ENCODE assay signal across 27 cellular contexts in the genomic region with DNA sequence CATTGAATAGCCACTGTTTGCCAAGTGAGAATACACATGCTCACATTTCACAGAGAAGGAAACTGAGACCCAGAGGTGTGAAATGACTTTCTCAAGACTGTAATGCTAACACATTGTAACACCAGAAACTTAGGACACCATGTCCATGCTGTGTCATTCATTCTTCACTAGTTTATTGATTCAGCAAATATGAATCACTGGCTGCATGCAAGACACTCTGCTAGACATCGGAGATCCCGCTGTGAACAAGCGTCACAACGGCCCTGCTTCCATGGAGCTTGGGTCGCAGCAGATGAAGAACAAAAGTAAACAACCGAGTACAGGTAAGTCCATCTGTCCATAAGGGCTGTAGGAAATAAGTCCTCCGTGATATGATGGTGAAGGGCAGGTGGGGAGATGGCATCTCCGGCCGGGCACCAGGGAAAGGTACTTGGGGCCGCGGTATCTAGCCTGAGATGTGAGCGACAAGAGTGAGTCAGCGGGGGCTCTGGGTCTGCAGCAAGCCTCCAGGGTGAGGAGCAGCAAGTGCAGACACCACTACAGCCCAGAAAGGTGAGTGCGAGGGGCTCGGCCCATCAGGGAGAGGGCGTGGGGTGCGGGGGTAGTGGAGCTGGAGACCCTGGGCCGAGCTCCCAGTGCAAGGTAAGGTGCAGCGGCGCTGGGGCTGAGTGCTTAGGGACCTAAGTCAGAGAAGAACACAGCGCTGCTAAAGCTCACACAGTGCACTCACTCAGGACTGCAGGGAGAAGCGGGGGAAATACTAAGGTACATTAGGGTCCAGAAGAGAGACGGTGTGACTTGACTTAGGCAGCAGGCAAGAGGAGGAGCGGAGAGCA.
DNase-seq lines count a peak whose midpoint lies in the region; TF ChIP-seq lines count a peak whose summit lies in the region.
"Had no signal": no experiment of that assay in that cellular context is flagged by ENCODE, and none has a peak within 500 bp of the region (broad histone marks: within the 10 kb centered on the region; RNA-seq: fewer than 3 reads in every experiment).

No MANE protein-coding gene starts in this region.

- no peaks in the 10 kb centered on the region for H3K79me2 ChIP-seq in mammary epithelial cell (ENCODE audit: insufficient read depth, low read length)
- H3K79me2 ChIP-seq in mesendoderm (ENCODE audit: control insufficient read depth, insufficient read depth, low read length), result no peaks in the 10 kb centered on the region

- no peaks in the 10 kb centered on the region for H3K27me3 Mint-ChIP-seq in MCF 10A (ENCODE audit: insufficient read depth, unreplicated experiment)
- H3K27me3 Mint-ChIP-seq: activated naive CD8-positive, alpha-beta T cell treated with anti-CD3 and anti-CD28 coated beads for 36 hours; B cell; stimulated activated naive CD8-positive, alpha-beta T cell treated with anti-CD3 and anti-CD28 coated beads, Interleukin-15, Interleukin-2, amounts not matched to agents 100 ng/mL and 50 ng/mL, for 24 hours; T-helper 17 cell had no signal

- no peaks in the 10 kb centered on the region for H4K20me1 ChIP-seq in mammary epithelial cell (ENCODE audit: insufficient read depth, low read length)

- no peak overlapping the region for H4K5ac ChIP-seq in mesendoderm (ENCODE audit: low read length)

- no peak overlapping the region for H3K18ac ChIP-seq in mesendoderm (ENCODE audit: low read length)

- in situ Hi-C loops in mammary epithelial cell (cut with MboI; ENCODE audit: low sequenced_read_pairs in 2 of 2), result no loop called here

- H3K36me3 Mint-ChIP-seq in MCF 10A (ENCODE audit: insufficient read depth, unreplicated experiment), result no peaks in the 10 kb centered on the region
- H3K36me3 Mint-ChIP-seq: activated naive CD8-positive, alpha-beta T cell treated with anti-CD3 and anti-CD28 coated beads for 36 hours; immature natural killer cell; memory B cell had no signal

- no peak overlapping the region for H2BK5ac ChIP-seq in mesendoderm (ENCODE audit: low read length)

- H3K9ac ChIP-seq in mammary epithelial cell (ENCODE audit: insufficient read depth, low read length) (no peak overlapping the region), mesendoderm (ENCODE audit: low read length) (no peak overlapping the region)
- H3K9ac ChIP-seq: KMS-11 had no signal

- no peaks in the 10 kb centered on the region for H3K27me3 ChIP-seq in mammary epithelial cell (ENCODE audit: insufficient read depth, low read length)
- no peaks in the 10 kb centered on the region for H3K27me3 ChIP-seq in mesendoderm (ENCODE audit: insufficient read depth, low read length, poor library complexity)
- H3K27me3 ChIP-seq: gastroesophageal sphincter, right lobe of liver, vagina had no signal

- POLR2A ChIA-PET in MCF 10A (lab: Yijun Ruan, JAX), result no interaction called here

- H3K4me2 ChIP-seq in mammary epithelial cell (ENCODE audit: insufficient read depth, low read depth, low read length), result no peak overlapping the region
- H3K4me2 ChIP-seq in mesendoderm (ENCODE audit: low read length), result no peak overlapping the region
- H3K4me2 ChIP-seq: KMS-11 had no signal

- no peak overlapping the region for H3K4me3 Mint-ChIP-seq in MCF 10A (ENCODE audit: unreplicated experiment)
- H3K4me3 Mint-ChIP-seq: activated naive CD8-positive, alpha-beta T cell treated with anti-CD3 and anti-CD28 coated beads for 36 hours; B cell; immature natural killer cell; memory B cell; stimulated activated naive CD8-positive, alpha-beta T cell treated with anti-CD3 and anti-CD28 coated beads, Interleukin-15, Interleukin-2, amounts not matched to agents 100 ng/mL and 50 ng/mL, for 24 hours; T-helper 17 cell had no signal

- CTCF ChIA-PET in MCF 10A (lab: Yijun Ruan, JAX), result no interaction called here
- CTCF ChIA-PET in mammary epithelial cell (lab: Charles Lee; ENCODE audit: low non-redundant PET), result no interaction called here

- H3K4me3 ChIP-seq in mammary epithelial cell (replicated peaks in 1 of 3; ENCODE audit: insufficient read depth in 1 of 3, low read depth in 2 of 3, low read length in 3 of 3) (no peak overlapping the region), mesendoderm (ENCODE audit: low read length) (no peak overlapping the region)
- H3K4me3 ChIP-seq: gastroesophageal sphincter, right lobe of liver, vagina had no signal

- H2BK15ac ChIP-seq in mesendoderm (replicated peaks; ENCODE audit: low read depth), result no peak overlapping the region

- BruUV-seq in MCF 10A (replicated peaks; lab: Mats Ljungman, UMichigan), result no TSS peak
- no TSS peak for BruUV-seq in mammary epithelial cell (replicated peaks; lab: Mats Ljungman, UMichigan)

- H3K36me3 ChIP-seq in mammary epithelial cell (ENCODE audit: insufficient read depth, low read length) (no peaks in the 10 kb centered on the region), mesendoderm (ENCODE audit: control insufficient read depth, insufficient read depth, low read length) (no peaks in the 10 kb centered on the region)
- H3K36me3 ChIP-seq: gastroesophageal sphincter, right lobe of liver, vagina had no signal

- H3K27ac ChIP-seq in mammary epithelial cell (ENCODE audit: insufficient read depth, low read depth, low read length) (no peak overlapping the region), mesendoderm (ENCODE audit: low read depth, low read length) (no peak overlapping the region)
- H3K27ac ChIP-seq: gastroesophageal sphincter, KMS-11, right lobe of liver, vagina had no signal

- TF ChIP-seq CTCF in MCF 10A (IDR thresholded peaks at IDR 0.05; ENCODE audit: unreplicated experiment) (no peak), mammary epithelial cell (conservative IDR thresholded peaks at IDR 0.05 in 1 of 2, IDR thresholded peaks at IDR 0.05 in 1 of 2; ENCODE audit: extremely low read depth in 1 of 2, insufficient read depth in 1 of 2, low read depth in 1 of 2, low read length in 2 of 2) (no peak)

- intact Hi-C loops in MCF 10A (cut with micrococcal nuclease), result no loop called here
- intact Hi-C loops in mammary epithelial cell (cut with micrococcal nuclease), result no loop called here

- H3K27ac Mint-ChIP-seq in MCF 10A (ENCODE audit: low read depth, unreplicated experiment), result no peak overlapping the region
- H3K27ac Mint-ChIP-seq: activated naive CD8-positive, alpha-beta T cell treated with anti-CD3 and anti-CD28 coated beads for 36 hours; B cell; immature natural killer cell; memory B cell; stimulated activated naive CD8-positive, alpha-beta T cell treated with anti-CD3 and anti-CD28 coated beads, Interleukin-15, Interleukin-2, amounts not matched to agents 100 ng/mL and 50 ng/mL, for 24 hours; T-helper 17 cell had no signal

- no peak overlapping the region for H3K23ac ChIP-seq in mesendoderm (ENCODE audit: low read length)

- H3K4me1 Mint-ChIP-seq in MCF 10A (ENCODE audit: insufficient read depth, unreplicated experiment), result peaks cover 27% of the 10 kb centered on the region
- H3K4me1 Mint-ChIP-seq: activated naive CD8-positive, alpha-beta T cell treated with anti-CD3 and anti-CD28 coated beads for 36 hours; B cell; immature natural killer cell; memory B cell; T-helper 17 cell had no signal

- H3K9me3 Mint-ChIP-seq in MCF 10A (ENCODE audit: unreplicated experiment), result no peaks in the 10 kb centered on the region
- H3K9me3 Mint-ChIP-seq: activated naive CD8-positive, alpha-beta T cell treated with anti-CD3 and anti-CD28 coated beads for 36 hours; memory B cell; stimulated activated naive CD8-positive, alpha-beta T cell treated with anti-CD3 and anti-CD28 coated beads, Interleukin-15, Interleukin-2, amounts not matched to agents 100 ng/mL and 50 ng/mL, for 24 hours had no signal

- WGBS in mammary epithelial cell (ENCODE audit: low coverage, missing lambda C conversion rate), result over 99% methylated on average over 14 of the region's 24 CpGs
- WGBS in mesendoderm (ENCODE audit: extremely low coverage, insufficient coverage, low lambda C conversion rate), result no CpG with 5 or more reads among the region's 24 CpGs

- H3K9me3 ChIP-seq in mammary epithelial cell (replicated peaks; ENCODE audit: insufficient read depth, low read length), result no peaks in the 10 kb centered on the region
- H3K9me3 ChIP-seq: Caco-2, gastroesophageal sphincter, right lobe of liver, vagina had no signal

- no peak overlapping the region for H4K8ac ChIP-seq in mesendoderm (ENCODE audit: low read depth, low read length)

- H3K4me1 ChIP-seq in mammary epithelial cell (ENCODE audit: insufficient read depth, low read length), result peaks cover 15% of the 10 kb centered on the region
- no peaks in the 10 kb centered on the region for H3K4me1 ChIP-seq in mesendoderm (ENCODE audit: control insufficient read depth, low read depth, low read length)
- H3K4me1 ChIP-seq: Caco-2, gastroesophageal sphincter, right lobe of liver, vagina had no signal

- no peak overlapping the region for H2BK120ac ChIP-seq in mesendoderm (ENCODE audit: low read depth, low read length)

- H2AFZ ChIP-seq in mammary epithelial cell (ENCODE audit: low read depth, low read length), result no peak overlapping the region

- no peak overlapping the region for H3K56ac ChIP-seq in mesendoderm (ENCODE audit: low read length)

- H3K4ac ChIP-seq in mesendoderm (ENCODE audit: low read depth, low read length), result no peak overlapping the region

- H3K79me1 ChIP-seq in mesendoderm (ENCODE audit: low read length), result no peaks in the 10 kb centered on the region

- no peak overlapping the region for H2AK5ac ChIP-seq in mesendoderm (ENCODE audit: low read length)

- dilution Hi-C loops in mammary epithelial cell (cut with HindIII; ENCODE audit: low sequenced_read_pairs), result no loop called here

- DNase-seq in MCF 10A (ENCODE audit: unreplicated experiment), result peak; percentile 58
- DNase-seq in mammary epithelial cell, result no peak
- peak; percentile 83 for DNase-seq in NCI-H345 treated with DMSO at 0.1 percent for 48 hours (lab: John Stamatoyannopoulos, UW; ENCODE audit: unreplicated experiment)
- DNase-seq in brain pericyte (ENCODE audit: low read depth, low spot score), result peak; percentile 32
- DNase-seq in stimulated activated CD4-positive, alpha-beta T cell treated with anti-CD3 and anti-CD28 coated beads, Interleukin-15, amount 100 ng/mL, for 24 hours, result no peak
- no peak for DNase-seq in mesendoderm
- DNase-seq in AG08396 (ENCODE audit: low spot score), result no peak
- no peak for DNase-seq in stimulated activated CD4-positive, alpha-beta T cell treated with anti-CD3 and anti-CD28 coated beads, Interleukin-4, amount 100 ng/mL, for 1 hour
- DNase-seq: activated effector memory CD4-positive, alpha-beta T cell treated with anti-CD3 and anti-CD28 coated beads, Interleukin-2, amount 50 U/mL, for 16 hours; activated naive CD8-positive, alpha-beta T cell treated with anti-CD3 and anti-CD28 coated beads for 36 hours; activated T-cell treated with anti-CD3 and anti-CD28 coated beads for 4 hours; Caco-2; central memory CD4-positive, alpha-beta T cell; dermis blood vessel endothelial cell; EL; hippocampal formation; immature natural killer cell; NCI-H187; right lobe of liver; stimulated activated CD4-positive, alpha-beta T cell treated with anti-CD3 and anti-CD28 coated beads, Interleukin-12 subunit alpha, Interleukin-12 subunit beta, amount 100 ng/mL, for 4 hours; T-helper 17 cell had no signal

Comparison
In these comparisons a context has a peak if more than half of its experiments do, and no peak if none do; other contexts are left out.
1. DNase-seq: peak in MCF 10A (single experiment), NCI-H345 treated with DMSO at 0.1 percent for 48 hours (single experiment) and brain pericyte (single experiment); none in mammary epithelial cell (single experiment), stimulated activated CD4-positive, alpha-beta T cell treated with anti-CD3 and anti-CD28 coated beads, Interleukin-15, amount 100 ng/mL, for 24 hours (single experiment), mesendoderm (single experiment), AG08396 (single experiment) and stimulated activated CD4-positive, alpha-beta T cell treated with anti-CD3 and anti-CD28 coated beads, Interleukin-4, amount 100 ng/mL, for 1 hour (single experiment).